Comparison of ENCODE assay signal across 14 cellular contexts in the genomic region with DNA sequence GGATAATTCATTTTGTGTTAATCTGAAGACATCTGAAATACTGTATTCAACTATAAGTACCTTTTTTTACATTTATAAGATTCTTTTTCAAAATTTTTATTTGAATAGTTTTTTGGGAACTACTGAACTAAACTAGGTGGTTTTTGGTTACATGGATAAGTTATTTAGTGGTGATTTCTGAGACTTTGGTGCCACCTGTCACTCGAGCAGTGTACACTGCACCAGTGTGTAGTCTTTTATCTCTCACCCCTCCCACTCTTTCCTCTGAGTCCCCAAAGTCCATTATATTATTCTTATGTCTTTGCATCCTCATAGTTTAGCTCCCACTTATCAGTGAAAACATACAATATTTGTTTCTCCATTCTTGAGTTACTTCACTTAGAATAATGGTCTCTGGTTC. TPM values are rescaled to one million over a fixed set of nuclear protein-coding genes. Genes with fewer than 3 reads are reported as not detected.
"Had no signal": no experiment of that assay in that cellular context is flagged by ENCODE, and none has a peak within 500 bp of the region (broad histone marks: within the 10 kb centered on the region; RNA-seq: fewer than 3 reads in every experiment).

No MANE protein-coding gene starts in this region.

- H3K4me1 ChIP-seq: pancreas had no signal

- H3K27me3 ChIP-seq: pancreas had no signal

- H3K9me3 Mint-ChIP-seq: activated T-cell treated with anti-CD3 and anti-CD28 coated beads, Interleukin-2, amount 50 U/mL, for 24 hours; naive B cell had no signal

- H3K36me3 ChIP-seq: pancreas had no signal

- FAIRE-seq: astrocyte, endometrium had no signal

- ATAC-seq: left lobe of liver; pancreas; stimulated activated effector memory CD8-positive, alpha-beta T cell treated with anti-CD3 and anti-CD28 coated beads, Interleukin-12 subunit alpha, Interleukin-12 subunit beta, amount 100 ng/mL, for 72 hours had no signal

- H3K4me3 Mint-ChIP-seq: activated T-cell treated with anti-CD3 and anti-CD28 coated beads, Interleukin-2, amount 50 U/mL, for 24 hours; naive B cell; stimulated activated effector memory CD8-positive, alpha-beta T cell treated with anti-CD3 and anti-CD28 coated beads, Interleukin-12 subunit alpha, Interleukin-12 subunit beta, amount 100 ng/mL, for 72 hours had no signal

- H3K9me3 ChIP-seq: pancreas had no signal

- H3K4me3 ChIP-seq: pancreas had no signal

- H3K4me1 Mint-ChIP-seq: stimulated activated effector memory CD8-positive, alpha-beta T cell treated with anti-CD3 and anti-CD28 coated beads, Interleukin-12 subunit alpha, Interleukin-12 subunit beta, amount 100 ng/mL, for 72 hours had no signal

- H3K27ac ChIP-seq: pancreas had no signal

- H3K27me3 Mint-ChIP-seq: naive B cell had no signal

- H3K27ac Mint-ChIP-seq: activated T-cell treated with anti-CD3 and anti-CD28 coated beads, Interleukin-2, amount 50 U/mL, for 24 hours; naive B cell; stimulated activated effector memory CD8-positive, alpha-beta T cell treated with anti-CD3 and anti-CD28 coated beads, Interleukin-12 subunit alpha, Interleukin-12 subunit beta, amount 100 ng/mL, for 72 hours had no signal

- H3K36me3 Mint-ChIP-seq: stimulated activated effector memory CD8-positive, alpha-beta T cell treated with anti-CD3 and anti-CD28 coated beads, Interleukin-12 subunit alpha, Interleukin-12 subunit beta, amount 100 ng/mL, for 72 hours had no signal

- DNase-seq: activated CD4-positive, alpha-beta T cell treated with anti-CD3 and anti-CD28 coated beads for 1 hour; activated CD4-positive, alpha-beta T cell treated with anti-CD3 and anti-CD28 coated beads, Interleukin-2, amount 50 U/mL, for 4 hours; activated naive CD4-positive, alpha-beta T cell treated with anti-CD3 and anti-CD28 coated beads, Interleukin-2, amount 50 U/mL, for 16 hours; activated T-cell treated with anti-CD3 and anti-CD28 coated beads, Interleukin-2, amount 50 U/mL, for 24 hours; islet precursor cell; naive B cell; pancreas; stimulated activated CD4-positive, alpha-beta T cell treated with anti-CD3 and anti-CD28 coated beads, Interleukin-12 subunit alpha, Interleukin-12 subunit beta, amount 100 ng/mL, for 4 hours; T1000 had no signal

RNA-seq across cellular contexts. Expression of a gene that starts 57.6 kb away (rescaled TPM):
- total RNA-seq: astrocyte, lung microvascular endothelial cell had no signal
